ENCODE assay signal across 1 cellular context in genomic region chr16:1773703-1774455, GRCh38.
TF ChIP-seq lines count a peak whose summit lies in the region.

No MANE protein-coding gene starts in this region.

TF ChIP-seq in GM23338, 12 proteins besides CTCF, POLR2A, EP300 and RAD21 (continued from another document):
- TF ChIP-seq REST (IDR thresholded peaks at IDR 0.05; ENCODE audit: unreplicated experiment) (no peak), STAT1 (IDR thresholded peaks at IDR 0.05; ENCODE audit: unreplicated experiment) (no peak), ZNF331 (CRISPR knock-in tag; IDR thresholded peaks at IDR 0.05; ENCODE audit: low read depth) (no peak), ZNF462 (CRISPR knock-in tag; IDR thresholded peaks at IDR 0.05) (no peak), POLR2AphosphoS5 (IDR thresholded peaks at IDR 0.05; ENCODE audit: low read depth) (no peak), ZNF114 (CRISPR knock-in tag; IDR thresholded peaks at IDR 0.05) (no peak), EZH2 (IDR thresholded peaks at IDR 0.05; ENCODE audit: low read depth, unreplicated experiment) (no peak), CREB1 (CRISPR knock-in tag; IDR thresholded peaks at IDR 0.05; ENCODE audit: low read depth) (no peak), JUNB (IDR thresholded peaks at IDR 0.05; ENCODE audit: unreplicated experiment) (no peak), EZH2phosphoT487 (IDR thresholded peaks at IDR 0.05; ENCODE audit: unreplicated experiment) (no peak), ETS1 (IDR thresholded peaks at IDR 0.05) (no peak)
TF ChIP-seq in GM23338: peak in this region for 0.
